Comparison of ENCODE assay signal across 16 cellular contexts in genomic region chr15:55530861-55531313, GRCh38. TPM values are rescaled to one million over a fixed set of nuclear protein-coding genes. Genes with fewer than 3 reads are reported as not detected.
DNase-seq lines count a peak whose midpoint lies in the region; ATAC-seq, FAIRE-seq and TF ChIP-seq lines count a peak whose summit lies in the region.
"Had no signal": no experiment of that assay in that cellular context is flagged by ENCODE, and none has a peak within 500 bp of the region (broad histone marks: within the 10 kb centered on the region; RNA-seq: fewer than 3 reads in every experiment).

No MANE protein-coding gene starts in this region.

- FAIRE-seq in small intestine (lab: Jason Lieb, UNC) = no peak

- H3K4me3 ChIP-seq in SK-N-SH (ENCODE audit: low read depth in 2 of 2, low read length in 1 of 2) (no peak overlapping the region), upper lobe of right lung (no peak overlapping the region), small intestine (ENCODE audit: low read depth in 1 of 2, low read length in 2 of 2) (no peak overlapping the region)
- H3K4me3 ChIP-seq: esophagus muscularis mucosa, transverse colon had no signal

- POLR2A ChIA-PET in SK-N-SH (lab: Yijun Ruan, JAX) = no interaction called here

- TF ChIP-seq EP300 in SK-N-SH (IDR thresholded peaks at IDR 0.05; ENCODE audit: borderline replicate concordance in 1 of 2, low read depth in 1 of 2, low read length in 1 of 2) = no peak

- H3K9me3 Mint-ChIP-seq in type B pancreatic cell = peaks cover 4% of the 10 kb centered on the region
- H3K9me3 Mint-ChIP-seq: T-helper 1 cell treated with Interleukin-12 subunit alpha and Interleukin-12 subunit beta and Interleukin-4 antibody, amounts not matched to agents 30 μg/mL and 1 μg/mL, for 36 hours had no signal

- no peaks in the 10 kb centered on the region for H3K79me2 ChIP-seq in SK-N-SH (ENCODE audit: insufficient read depth)

- no peak overlapping the region for H3K4me3 Mint-ChIP-seq in type B pancreatic cell
- H3K4me3 Mint-ChIP-seq: activated CD8-positive, alpha-beta memory T cell treated with anti-CD3 and anti-CD28 coated beads, Interleukin-2, amount 10 ng/mL, durations not matched to agents 7 days and 5 days; H9; T-helper 1 cell treated with Interleukin-12 subunit alpha and Interleukin-12 subunit beta and Interleukin-4 antibody, amounts not matched to agents 30 μg/mL and 1 μg/mL, for 36 hours had no signal

- H3K27ac ChIP-seq in SK-N-SH (ENCODE audit: low read depth in 2 of 2, low read length in 1 of 2) = no peak overlapping the region
- no peak overlapping the region for H3K27ac ChIP-seq in foreskin keratinocyte
- H3K27ac ChIP-seq in upper lobe of right lung = no peak overlapping the region
- no peak overlapping the region for H3K27ac ChIP-seq in small intestine (ENCODE audit: low read depth in 1 of 2, low read length in 1 of 2)
- H3K27ac ChIP-seq: esophagus muscularis mucosa, transverse colon had no signal

- no peaks in the 10 kb centered on the region for H3K27me3 Mint-ChIP-seq in type B pancreatic cell

- WGBS in SK-N-SH (ENCODE audit: low lambda C conversion rate) = 81% methylated on average over 4 of the region's 4 CpGs
- 41 to 57% (median 51%) methylated on average over 4 of the region's 4 CpGs for WGBS in small intestine, 3 donors

- ATAC-seq in SK-N-SH treated with all-trans-retinoic acid at 6 μM for 48 hours = no peak
- ATAC-seq in foreskin keratinocyte = peak; percentile 71
- ATAC-seq in upper lobe of right lung = peak; percentile 76
- ATAC-seq: activated CD8-positive, alpha-beta memory T cell treated with anti-CD3 and anti-CD28 coated beads, Interleukin-2, amount 10 ng/mL, durations not matched to agents 7 days and 5 days had no signal

- H3K27me3 ChIP-seq in SK-N-SH (ENCODE audit: insufficient read depth) = no peaks in the 10 kb centered on the region
- no peaks in the 10 kb centered on the region for H3K27me3 ChIP-seq in foreskin keratinocyte
- H3K27me3 ChIP-seq in upper lobe of right lung = no peaks in the 10 kb centered on the region
- H3K27me3 ChIP-seq in small intestine (ENCODE audit: control insufficient read depth in 2 of 2, insufficient read depth in 2 of 2, low read length in 2 of 2) = no peaks in the 10 kb centered on the region
- H3K27me3 ChIP-seq: esophagus muscularis mucosa, transverse colon had no signal

- H3K36me3 Mint-ChIP-seq in type B pancreatic cell = no peaks in the 10 kb centered on the region
- H3K36me3 Mint-ChIP-seq: activated CD8-positive, alpha-beta memory T cell treated with anti-CD3 and anti-CD28 coated beads, Interleukin-2, amount 10 ng/mL, durations not matched to agents 7 days and 5 days had no signal

- DNase-seq in SK-N-SH (no peak), SK-N-DZ (ENCODE audit: low spot score) (peak; percentile 85), foreskin keratinocyte (peak; percentile 20 to 54), upper lobe of right lung (no peak), type B pancreatic cell (ENCODE audit: extremely low spot score, unreplicated experiment) (no peak), small intestine (no peak), UCSD-AML1 (lab: John Stamatoyannopoulos, UW; ENCODE audit: unreplicated experiment) (no peak)
- DNase-seq: activated CD8-positive, alpha-beta memory T cell treated with anti-CD3 and anti-CD28 coated beads, Interleukin-2, amount 10 ng/mL, durations not matched to agents 7 days and 5 days; H9; Karpas-422; left cardiac atrium; NCI-H524 treated with DMSO at 0.1 percent for 48 hours; transverse colon had no signal

- intact Hi-C loops in upper lobe of right lung (cut with DNase I) = no loop called here

- no peak for TF ChIP-seq RAD21 in SK-N-SH (IDR thresholded peaks at IDR 0.05; ENCODE audit: low read length)

- H3K4me2 ChIP-seq in SK-N-SH = no peak overlapping the region

- no peak for TF ChIP-seq CTCF in SK-N-SH (IDR thresholded peaks at IDR 0.05)
- no peak for TF ChIP-seq CTCF in foreskin keratinocyte (conservative IDR thresholded peaks at IDR 0.05)
- no peak for TF ChIP-seq CTCF in upper lobe of right lung (IDR thresholded peaks at IDR 0.05)
- TF ChIP-seq CTCF in type B pancreatic cell (conservative IDR thresholded peaks at IDR 0.05) = no peak

- CTCF ChIA-PET in SK-N-SH (lab: Yijun Ruan, JAX) = interaction anchor here (1.0 to 1.4 kb wide), 5 partner anchors 10 to 130 kb away, joined by 3 to 5 read pairs (median 3); no protein-coding TSS in a partner anchor

- H3K36me3 ChIP-seq in SK-N-SH (replicated peaks in 1 of 2; ENCODE audit: control insufficient read depth in 1 of 2, insufficient read depth in 2 of 2, low read length in 1 of 2) (no peaks in the 10 kb centered on the region), upper lobe of right lung (no peaks in the 10 kb centered on the region), small intestine (ENCODE audit: control insufficient read depth in 2 of 2, insufficient read depth in 2 of 2, low read length in 2 of 2) (no peaks in the 10 kb centered on the region)
- H3K36me3 ChIP-seq: esophagus muscularis mucosa, transverse colon had no signal

- H3K27ac Mint-ChIP-seq in type B pancreatic cell = no peak overlapping the region
- H3K27ac Mint-ChIP-seq: activated CD8-positive, alpha-beta memory T cell treated with anti-CD3 and anti-CD28 coated beads, Interleukin-2, amount 10 ng/mL, durations not matched to agents 7 days and 5 days; H9; T-helper 1 cell treated with Interleukin-12 subunit alpha and Interleukin-12 subunit beta and Interleukin-4 antibody, amounts not matched to agents 30 μg/mL and 1 μg/mL, for 36 hours had no signal

- peaks cover 5% of the 10 kb centered on the region for H3K4me1 Mint-ChIP-seq in type B pancreatic cell (ENCODE audit: unreplicated experiment)

- no peak overlapping the region for H2AFZ ChIP-seq in SK-N-SH (ENCODE audit: low read depth)

- no peaks in the 10 kb centered on the region for H4K20me1 ChIP-seq in SK-N-SH (ENCODE audit: insufficient read depth)

- no peaks in the 10 kb centered on the region for H3F3A ChIP-seq in SK-N-SH (replicated peaks; ENCODE audit: insufficient read depth)

- H3K9ac ChIP-seq in SK-N-SH = no peak overlapping the region

- H3K4me1 ChIP-seq in SK-N-SH (ENCODE audit: control insufficient read depth in 1 of 2, insufficient read depth in 2 of 2, low read depth in 1 of 2, low read length in 1 of 2) = peaks cover 0 to 5% of the 10 kb centered on the region in 2 experiments; a peak in 1 of 4 replicates
- no peaks in the 10 kb centered on the region for H3K4me1 ChIP-seq in foreskin keratinocyte
- H3K4me1 ChIP-seq in upper lobe of right lung = no peaks in the 10 kb centered on the region
- H3K4me1 ChIP-seq in small intestine (ENCODE audit: control insufficient read depth in 2 of 2, insufficient read depth in 1 of 2, low read depth in 1 of 2, low read length in 1 of 2) = no peaks in the 10 kb centered on the region
- H3K4me1 ChIP-seq: esophagus muscularis mucosa, transverse colon had no signal

- H3K9me3 ChIP-seq in SK-N-SH (no peaks in the 10 kb centered on the region), upper lobe of right lung (no peaks in the 10 kb centered on the region), small intestine (ENCODE audit: control insufficient read depth, low read depth) (no peaks in the 10 kb centered on the region)
- H3K9me3 ChIP-seq: esophagus muscularis mucosa, transverse colon had no signal

- no peaks in the 10 kb centered on the region for H3K9me2 ChIP-seq in SK-N-SH

TF ChIP-seq in SK-N-SH treated with all-trans-retinoic acid at 6 μM for 48 hours, 23 proteins besides CTCF, POLR2A, EP300 and RAD21:
- TF ChIP-seq TCF4 (CRISPR knock-in tag; IDR thresholded peaks at IDR 0.05; ENCODE audit: borderline replicate concordance) (peak; percentile 58; the same call in 1 of the 2 replicates), ZFP30 (CRISPR knock-in tag; IDR thresholded peaks at IDR 0.05) (no peak), ISL1 (CRISPR knock-in tag; IDR thresholded peaks at IDR 0.05) (peak; percentile 43), TOX (CRISPR knock-in tag; IDR thresholded peaks at IDR 0.05; ENCODE audit: borderline replicate concordance) (no peak)

TF ChIP-seq in SK-N-SH, 30 proteins besides CTCF, POLR2A, EP300 and RAD21:
- no peak for TF ChIP-seq USF1 (IDR thresholded peaks at IDR 0.05; ENCODE audit: borderline replicate concordance, low read depth)

RNA-seq across cellular contexts. Expression of gene DNAAF4, which starts 22.9 kb away (rescaled TPM):
- 5.2 and 6.3 TPM in 2 replicates for polyA plus RNA-seq in SK-N-SH (2012; rRNA removed)
- 7.9 and 10.5 TPM in 2 replicates for polyA plus RNA-seq in SK-N-SH (2012; cell fraction: cytosol; rRNA removed)
- polyA plus RNA-seq in SK-N-SH (2012; cell fraction: nucleus; rRNA removed) = 3.5 and 4.1 TPM in 2 replicates
- polyA plus RNA-seq in SK-N-DZ (2014; cell fraction: cytosol; rRNA removed) = 3.8 and 4.9 TPM in 2 replicates
- polyA plus RNA-seq in SK-N-DZ (2014; cell fraction: nucleus; rRNA removed) = 3.4 and 4.1 TPM in 2 replicates
- 2.4 and 2.9 TPM in 2 replicates for total RNA-seq in foreskin keratinocyte
- 3.1 and 3.5 TPM in 2 replicates for polyA plus RNA-seq in foreskin keratinocyte
- 2.4 TPM for total RNA-seq in upper lobe of right lung
- 2.6 and 5.4 TPM in 2 replicates for total RNA-seq in type B pancreatic cell (ENCODE audit: low replicate concordance)
- polyA plus RNA-seq in small intestine = 1 to 10 TPM in 2 of 3 donors, not detected in 1; 1.8 to 2.4 TPM
- total RNA-seq: activated CD8-positive, alpha-beta memory T cell treated with anti-CD3 and anti-CD28 coated beads, Interleukin-2, amount 10 ng/mL, durations not matched to agents 7 days and 5 days had no signal

RNA-seq across cellular contexts. Expression of gene PYGO1, which starts 57.3 kb away (rescaled TPM):
- polyA plus RNA-seq in SK-N-SH (2012; rRNA removed) (2.3 and 2.8 TPM in 2 replicates), foreskin keratinocyte (1.1 and 1.2 TPM in 2 replicates), small intestine (under 1 TPM in 2 of 3 donors, not detected in 1; under 0.01 to 0.49 TPM)
- polyA plus RNA-seq in SK-N-SH (2012; cell fraction: cytosol; rRNA removed) = 3.8 and 4.0 TPM in 2 replicates
- 1.5 and 3.5 TPM in 2 replicates for polyA plus RNA-seq in SK-N-SH (2012; cell fraction: nucleus; rRNA removed)
- polyA plus RNA-seq in SK-N-DZ (2014; cell fraction: cytosol; rRNA removed) = 11.3 and 12.0 TPM in 2 replicates
- polyA plus RNA-seq in SK-N-DZ (2014; cell fraction: nucleus; rRNA removed) = 9.5 and 9.8 TPM in 2 replicates
- total RNA-seq in foreskin keratinocyte (5.6 and 7.5 TPM in 2 replicates), upper lobe of right lung (11.1 TPM), type B pancreatic cell (ENCODE audit: low replicate concordance) (7.7 and 29.0 TPM in 2 replicates)
- total RNA-seq: activated CD8-positive, alpha-beta memory T cell treated with anti-CD3 and anti-CD28 coated beads, Interleukin-2, amount 10 ng/mL, durations not matched to agents 7 days and 5 days had no signal

Comparison
In these comparisons a context has a peak if more than half of its experiments do, and no peak if none do; other contexts are left out.
1. DNase-seq: peak in SK-N-DZ (single experiment) and foreskin keratinocyte (2 of 2); none in SK-N-SH (single experiment), upper lobe of right lung (single experiment), type B pancreatic cell (single experiment), small intestine (single experiment) and UCSD-AML1 (single experiment).